9 cellular contexts compared by ENCODE assay signal in genomic region chrX:2693526-2694002, GRCh38. TPM values are rescaled to one million over a fixed set of nuclear protein-coding genes. Genes with fewer than 3 reads are reported as not detected.
A peak's percentile ranks its signal among the peaks of the same experiment; 100 is the strongest.
DNase-seq lines count a peak whose midpoint lies in the region; ATAC-seq and TF ChIP-seq lines count a peak whose summit lies in the region.
"Had no signal": no experiment of that assay in that cellular context is flagged by ENCODE, and none has a peak within 500 bp of the region (broad histone marks: within the 10 kb centered on the region; RNA-seq: fewer than 3 reads in every experiment).

No MANE protein-coding gene starts in this region.

- H3K4me3 Mint-ChIP-seq in activated naive CD8-positive, alpha-beta T cell treated with anti-CD3 and anti-CD28 coated beads, Interleukin-2, amount 50 U/mL, for 24 hours = peak overlapping the region; percentile 96
- H3K4me3 Mint-ChIP-seq in type B pancreatic cell = peak overlapping the region; percentile 95

- peak overlapping the region; percentile 29 for H3K27ac ChIP-seq in muscle layer of duodenum (ENCODE audit: low read length)

- no peaks in the 10 kb centered on the region for H3K9me3 ChIP-seq in muscle layer of duodenum (ENCODE audit: control insufficient read depth in 1 of 2, low read length in 2 of 2)

- peak; percentile 18 for DNase-seq in activated naive CD4-positive, alpha-beta T cell treated with Interleukin-2 at 50 U/mL for 16 hours
- no peak for DNase-seq in activated naive CD4-positive, alpha-beta T cell (lab: John Stamatoyannopoulos, UW)
- no peak for DNase-seq in activated naive CD8-positive, alpha-beta T cell treated with anti-CD3 and anti-CD28 coated beads, Interleukin-2, amount 50 U/mL, for 24 hours
- DNase-seq in type B pancreatic cell (ENCODE audit: extremely low spot score, unreplicated experiment) (no peak), NCI-H82 (lab: John Stamatoyannopoulos, UW) (no peak), epidermal melanocyte (ENCODE audit: insufficient read length, low spot score) (no peak), HPDE6-E6E7 (ENCODE audit: extremely low spot score) (no peak)

- H3K27me3 Mint-ChIP-seq in activated naive CD8-positive, alpha-beta T cell treated with anti-CD3 and anti-CD28 coated beads, Interleukin-2, amount 50 U/mL, for 24 hours = no peaks in the 10 kb centered on the region
- H3K27me3 Mint-ChIP-seq in type B pancreatic cell = no peaks in the 10 kb centered on the region

- peaks cover 7 to 43% of the 10 kb centered on the region in 2 donors for H3K4me1 ChIP-seq in muscle layer of duodenum (ENCODE audit: control insufficient read depth in 1 of 2, insufficient read depth in 2 of 2, low read length in 2 of 2)

- H3K27me3 ChIP-seq in muscle layer of duodenum (ENCODE audit: low read depth, low read length) = no peaks in the 10 kb centered on the region

- TF ChIP-seq CTCF in type B pancreatic cell (conservative IDR thresholded peaks at IDR 0.05) = no peak

- H3K36me3 Mint-ChIP-seq in activated naive CD8-positive, alpha-beta T cell treated with anti-CD3 and anti-CD28 coated beads, Interleukin-2, amount 50 U/mL, for 24 hours (ENCODE audit: low read depth) = peaks cover 40% of the 10 kb centered on the region
- H3K36me3 Mint-ChIP-seq in type B pancreatic cell = peaks cover 19% of the 10 kb centered on the region

- no peaks in the 10 kb centered on the region for H3K9me3 Mint-ChIP-seq in activated naive CD8-positive, alpha-beta T cell treated with anti-CD3 and anti-CD28 coated beads, Interleukin-2, amount 50 U/mL, for 24 hours
- no peaks in the 10 kb centered on the region for H3K9me3 Mint-ChIP-seq in type B pancreatic cell

- peak overlapping the region; percentile 97 for H3K27ac Mint-ChIP-seq in activated naive CD8-positive, alpha-beta T cell treated with anti-CD3 and anti-CD28 coated beads, Interleukin-2, amount 50 U/mL, for 24 hours
- peak overlapping the region; percentile 94 for H3K27ac Mint-ChIP-seq in type B pancreatic cell

- no peak for ATAC-seq in activated naive CD8-positive, alpha-beta T cell treated with anti-CD3 and anti-CD28 coated beads, Interleukin-2, amount 50 U/mL, for 24 hours

- no peaks in the 10 kb centered on the region for H3K36me3 ChIP-seq in muscle layer of duodenum (ENCODE audit: control insufficient read depth in 1 of 2, insufficient read depth in 2 of 2, low read length in 2 of 2)

- H3K4me3 ChIP-seq in muscle layer of duodenum (ENCODE audit: low read depth in 1 of 2, low read length in 2 of 2) = peak overlapping the region; percentile 46 to 48

- H3K4me1 Mint-ChIP-seq in activated naive CD8-positive, alpha-beta T cell treated with anti-CD3 and anti-CD28 coated beads, Interleukin-2, amount 50 U/mL, for 24 hours = peaks cover 62% of the 10 kb centered on the region
- H3K4me1 Mint-ChIP-seq in type B pancreatic cell (ENCODE audit: unreplicated experiment) = peaks cover 42% of the 10 kb centered on the region

RNA-seq across cellular contexts. Expression of gene CD99, which starts 2.5 kb away (rescaled TPM):
- total RNA-seq in type B pancreatic cell (ENCODE audit: low replicate concordance) = 292 and 372 TPM in 2 replicates

RNA-seq across cellular contexts. Expression of gene XG, which starts 58.3 kb away (rescaled TPM):
- total RNA-seq in type B pancreatic cell (ENCODE audit: low replicate concordance) = 0.55 and 0.63 TPM in 2 replicates
- total RNA-seq: epithelial cell of proximal tubule had no signal
